Comparison of ENCODE assay signal across 24 cellular contexts in the genomic region with DNA sequence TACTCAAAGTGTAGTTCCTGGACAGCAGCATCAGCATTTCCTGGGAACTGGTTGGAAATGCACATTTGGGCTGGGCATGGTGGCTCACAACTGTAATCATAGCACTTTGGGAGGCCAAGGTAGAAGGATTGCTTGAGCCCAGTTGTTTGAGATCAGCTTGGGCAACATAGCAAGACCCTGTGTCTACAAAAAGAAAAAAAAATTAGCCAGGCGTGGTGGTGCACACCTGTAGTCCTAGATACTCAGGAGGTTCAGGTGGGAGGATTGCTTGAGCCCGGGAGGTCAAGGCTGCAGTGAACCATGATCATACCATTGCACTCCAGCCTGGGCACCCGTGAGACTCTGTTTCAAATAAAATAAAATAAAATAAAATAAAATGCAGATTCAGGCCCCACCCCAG.
DNase-seq lines count a peak whose midpoint lies in the region; ATAC-seq, FAIRE-seq and TF ChIP-seq lines count a peak whose summit lies in the region.
"Had no signal": no experiment of that assay in that cellular context is flagged by ENCODE, and none has a peak within 500 bp of the region (broad histone marks: within the 10 kb centered on the region; RNA-seq: fewer than 3 reads in every experiment).

No MANE protein-coding gene starts in this region.

- H3K9me3 ChIP-seq in SJSA1 (replicated peaks) = no peaks in the 10 kb centered on the region; the same call in 1 of the 2 replicates
- H3K9me3 ChIP-seq in endodermal cell (ENCODE audit: control insufficient read depth, low read length) = peaks cover 16% of the 10 kb centered on the region
- H3K9me3 ChIP-seq in neural progenitor cell (ENCODE audit: low read depth) = no peaks in the 10 kb centered on the region
- no peaks in the 10 kb centered on the region for H3K9me3 ChIP-seq in small intestine (ENCODE audit: control insufficient read depth, low read depth)
- H3K9me3 ChIP-seq: A549, BE2C had no signal

- H3K79me2 ChIP-seq in GM23338 (replicated peaks; ENCODE audit: insufficient read depth) = no peaks in the 10 kb centered on the region
- no peaks in the 10 kb centered on the region for H3K79me2 ChIP-seq in neural progenitor cell (ENCODE audit: low read depth)

- H3K4me3 Mint-ChIP-seq in GM23338 (no peak overlapping the region), endodermal cell (no peak overlapping the region), neural progenitor cell (no peak overlapping the region)
- H3K4me3 Mint-ChIP-seq: CD14-positive monocyte; CD4-positive, alpha-beta T cell; CD8-positive, alpha-beta memory T cell; H9 had no signal

- no peak overlapping the region for H3K27ac ChIP-seq in GM23338 (ENCODE audit: low read depth)
- H3K27ac ChIP-seq in SJSA1 = peak overlapping the region; percentile 88; the same call in 1 of the 2 replicates
- H3K27ac ChIP-seq in endodermal cell (ENCODE audit: low read depth, low read length) = no peak overlapping the region
- H3K27ac ChIP-seq in neural progenitor cell = no peak overlapping the region
- no peak overlapping the region for H3K27ac ChIP-seq in small intestine (ENCODE audit: low read depth in 1 of 2, low read length in 1 of 2)
- H3K27ac ChIP-seq: A549; BLaER1 treated with 17β-estradiol and CSF1 and Interleukin-3, amounts not matched to agents 10 nM and 100 nM had no signal

- ATAC-seq in GM23338 = no peak
- ATAC-seq: A549, GM12878, HCT116 had no signal

- H3K4me1 ChIP-seq in GM23338 (ENCODE audit: insufficient read depth) (peaks cover 18% of the 10 kb centered on the region; the same call in 1 of the 2 replicates), SJSA1 (replicated peaks) (peaks cover 32% of the 10 kb centered on the region), endodermal cell (ENCODE audit: control insufficient read depth, insufficient read depth, low read length) (peaks cover 6% of the 10 kb centered on the region), neural progenitor cell (peaks cover 16% of the 10 kb centered on the region), small intestine (ENCODE audit: control insufficient read depth in 2 of 2, insufficient read depth in 1 of 2, low read depth in 1 of 2, low read length in 1 of 2) (no peaks in the 10 kb centered on the region)
- H3K4me1 ChIP-seq: A549, BE2C had no signal

- H3K36me3 Mint-ChIP-seq in GM23338 (ENCODE audit: low read depth) = peaks cover 10% of the 10 kb centered on the region; the same call in 2 of the 3 replicates
- peaks cover 3% of the 10 kb centered on the region for H3K36me3 Mint-ChIP-seq in endodermal cell (ENCODE audit: low read depth)
- no peaks in the 10 kb centered on the region for H3K36me3 Mint-ChIP-seq in neural progenitor cell
- H3K36me3 Mint-ChIP-seq: CD14-positive monocyte; CD8-positive, alpha-beta memory T cell had no signal

- TF ChIP-seq CTCF in GM23338 (conservative IDR thresholded peaks at IDR 0.05; ENCODE audit: low read depth in 2 of 2) (no peak), endodermal cell (conservative IDR thresholded peaks at IDR 0.05) (no peak), neural progenitor cell (IDR thresholded peaks at IDR 0.05) (no peak)

- H4K20me1 ChIP-seq in GM23338 (replicated peaks; ENCODE audit: insufficient read depth) = no peaks in the 10 kb centered on the region
- no peaks in the 10 kb centered on the region for H4K20me1 ChIP-seq in neural progenitor cell (ENCODE audit: low read depth)
- H4K20me1 ChIP-seq: BLaER1 treated with 17β-estradiol and CSF1 and Interleukin-3, amounts not matched to agents 10 nM and 100 nM had no signal

- H3K27ac Mint-ChIP-seq in GM23338 (no peak overlapping the region), endodermal cell (no peak overlapping the region), neural progenitor cell (peak overlapping the region; percentile 99)
- H3K27ac Mint-ChIP-seq: CD14-positive monocyte; CD4-positive, alpha-beta T cell; CD8-positive, alpha-beta memory T cell had no signal

- no peak overlapping the region for H3K4me2 ChIP-seq in GM23338
- H3K4me2 ChIP-seq in neural progenitor cell = no peak overlapping the region
- H3K4me2 ChIP-seq: A549; BLaER1 treated with 17β-estradiol and CSF1 and Interleukin-3, amounts not matched to agents 10 nM and 100 nM had no signal

- H3K27me3 ChIP-seq in GM23338 (ENCODE audit: insufficient read depth) (no peaks in the 10 kb centered on the region), SJSA1 (replicated peaks) (no peaks in the 10 kb centered on the region), endodermal cell (ENCODE audit: control insufficient read depth, insufficient read depth, low read length, poor library complexity, severe bottlenecking) (no peaks in the 10 kb centered on the region), neural progenitor cell (no peaks in the 10 kb centered on the region), small intestine (ENCODE audit: control insufficient read depth in 2 of 2, insufficient read depth in 2 of 2, low read length in 2 of 2) (no peaks in the 10 kb centered on the region)
- H3K27me3 ChIP-seq: BE2C; BLaER1 treated with 17β-estradiol and CSF1 and Interleukin-3, amounts not matched to agents 10 nM and 100 nM had no signal

- H3K9ac ChIP-seq in endodermal cell (ENCODE audit: extremely low read depth, low read length, poor library complexity, severe bottlenecking) = no peak overlapping the region
- H3K9ac ChIP-seq in neural progenitor cell = no peak overlapping the region
- H3K9ac ChIP-seq: BLaER1 treated with 17β-estradiol and CSF1 and Interleukin-3, amounts not matched to agents 10 nM and 100 nM had no signal

- 96 to 100% methylated on average over 1 to 2 of the region's 3 CpGs for WGBS in endodermal cell (ENCODE audit: insufficient coverage in 1 of 2, insufficient read length in 1 of 2), 2 experiments
- 86 to 89% (median 86%) methylated on average over 3 of the region's 3 CpGs for WGBS in small intestine, 3 donors

- peaks cover 25% of the 10 kb centered on the region for H3K9me2 ChIP-seq in GM23338 (ENCODE audit: insufficient read depth)

- peaks cover 9% of the 10 kb centered on the region for H3K27me3 Mint-ChIP-seq in GM23338 (ENCODE audit: insufficient read depth, low read depth, poor library complexity)
- no peaks in the 10 kb centered on the region for H3K27me3 Mint-ChIP-seq in endodermal cell (ENCODE audit: insufficient read depth)
- H3K27me3 Mint-ChIP-seq in neural progenitor cell (ENCODE audit: insufficient read depth, low read depth) = peaks cover 12% of the 10 kb centered on the region
- H3K27me3 Mint-ChIP-seq: CD4-positive, alpha-beta T cell had no signal

- H3K4me3 ChIP-seq in GM23338 (no peak overlapping the region), SJSA1 (no peak overlapping the region), endodermal cell (ENCODE audit: low read length) (no peak overlapping the region), neural progenitor cell (no peak overlapping the region), small intestine (ENCODE audit: low read depth in 1 of 2, low read length in 2 of 2) (no peak overlapping the region)
- H3K4me3 ChIP-seq: A549; BLaER1 treated with 17β-estradiol and CSF1 and Interleukin-3, amounts not matched to agents 10 nM and 100 nM; GM12878 had no signal

- H3K9me3 Mint-ChIP-seq in GM23338 = peaks cover 14% of the 10 kb centered on the region
- no peaks in the 10 kb centered on the region for H3K9me3 Mint-ChIP-seq in endodermal cell
- peaks cover 17% of the 10 kb centered on the region for H3K9me3 Mint-ChIP-seq in neural progenitor cell
- H3K9me3 Mint-ChIP-seq: CD4-positive, alpha-beta T cell; CD8-positive, alpha-beta memory T cell had no signal

- DNase-seq in GM23338 (ENCODE audit: low spot score) (no peak), SJSA1 (ENCODE audit: low read depth in 1 of 2, low spot score in 2 of 2) (no peak), endodermal cell (peak; percentile 39), neural progenitor cell (ENCODE audit: low spot score) (no peak), small intestine (no peak)
- DNase-seq in activated CD8-positive, alpha-beta memory T cell treated with anti-CD3 and anti-CD28 coated beads for 24 hours = no peak
- DNase-seq in activated CD4-positive, alpha-beta T cell treated with anti-CD3 and anti-CD28 coated beads, Interleukin-2, amount 50 U/mL, for 4 hours = no peak
- DNase-seq: 8988T; ACHN; AML-193; BE2C; CD4-positive, alpha-beta T cell; CD8-positive, alpha-beta memory T cell; DMS 273 treated with DMSO at 0.1 percent for 48 hours; DMS79; EL; GDM1; H9 had no signal

- H2AFZ ChIP-seq in GM23338 = peak overlapping the region; percentile 33; the same call in 1 of the 2 replicates
- no peak overlapping the region for H2AFZ ChIP-seq in neural progenitor cell (replicated peaks)

- H3K36me3 ChIP-seq in GM23338 (ENCODE audit: insufficient read depth) (no peaks in the 10 kb centered on the region; the same call in 1 of the 2 replicates), SJSA1 (no peaks in the 10 kb centered on the region), endodermal cell (ENCODE audit: control insufficient read depth, insufficient read depth, low read length) (no peaks in the 10 kb centered on the region), neural progenitor cell (no peaks in the 10 kb centered on the region), small intestine (ENCODE audit: control insufficient read depth in 2 of 2, insufficient read depth in 2 of 2, low read length in 2 of 2) (no peaks in the 10 kb centered on the region)
- H3K36me3 ChIP-seq: BE2C; BLaER1 treated with 17β-estradiol and CSF1 and Interleukin-3, amounts not matched to agents 10 nM and 100 nM had no signal

- FAIRE-seq in small intestine (lab: Jason Lieb, UNC) = no peak
- FAIRE-seq: A549, D721Med, GM12878 had no signal

- H3F3A ChIP-seq in GM23338 (replicated peaks; ENCODE audit: low read depth) (0 out of 2 replicates have a peak, but pooled peaks cover 3% of the 10 kb centered on the region), neural progenitor cell (ENCODE audit: low read depth) (peaks cover 23% of the 10 kb centered on the region)

- H3K4me1 Mint-ChIP-seq in GM23338 = peaks cover 23% of the 10 kb centered on the region
- H3K4me1 Mint-ChIP-seq in endodermal cell = peaks cover 29% of the 10 kb centered on the region
- H3K4me1 Mint-ChIP-seq in neural progenitor cell = peaks cover 29% of the 10 kb centered on the region
- H3K4me1 Mint-ChIP-seq: CD8-positive, alpha-beta memory T cell had no signal

TF ChIP-seq in GM23338, 12 proteins besides CTCF, POLR2A, EP300 and RAD21 (continues in another document):
- no peak for TF ChIP-seq CREB1 (CRISPR knock-in tag; IDR thresholded peaks at IDR 0.05; ENCODE audit: low read depth)
- TF ChIP-seq POLR2AphosphoS5 (IDR thresholded peaks at IDR 0.05; ENCODE audit: low read depth) = no peak
- TF ChIP-seq JUNB (IDR thresholded peaks at IDR 0.05; ENCODE audit: unreplicated experiment) = no peak
- no peak for TF ChIP-seq ZNF114 (CRISPR knock-in tag; IDR thresholded peaks at IDR 0.05)
- TF ChIP-seq STAT1 (IDR thresholded peaks at IDR 0.05; ENCODE audit: unreplicated experiment) = no peak
